In genomic region chr19:36527873-36528193, GRCh38 we compare ENCODE assay signal across 8 cellular contexts.
A peak's percentile ranks its signal among the peaks of the same experiment; 100 is the strongest.
DNase-seq lines count a peak whose midpoint lies in the region; TF ChIP-seq lines count a peak whose summit lies in the region.

No MANE protein-coding gene starts in this region.

- H3K9me3 ChIP-seq in HUES48 (ENCODE audit: control insufficient read depth, insufficient read depth, low read length) (peaks cover 15% of the 10 kb centered on the region), muscle layer of duodenum (ENCODE audit: control insufficient read depth in 1 of 2, low read length in 2 of 2) (peaks cover 2 to 22% of the 10 kb centered on the region in 2 donors)

- H3K27ac ChIP-seq in HUES48 (ENCODE audit: low read depth, low read length): peak overlapping the region; percentile 95
- H3K27ac ChIP-seq in caudate nucleus (ENCODE audit: low read depth, low read length): peak overlapping the region; percentile 96
- H3K27ac ChIP-seq in muscle layer of duodenum (ENCODE audit: low read length): peak overlapping the region; percentile 97

- peak overlapping the region; percentile 78 for H3K4me3 ChIP-seq in AG10803 (ENCODE audit: low read length)
- peak overlapping the region; percentile 87 for H3K4me3 ChIP-seq in HUES48 (ENCODE audit: low read depth, low read length)
- H3K4me3 ChIP-seq in muscle layer of duodenum (ENCODE audit: low read depth in 1 of 2, low read length in 2 of 2): peak overlapping the region; percentile 90 to 94

- H3K9ac ChIP-seq in HUES48 (ENCODE audit: low read depth, low read length): peak overlapping the region; percentile 97

- H3K4me1 ChIP-seq in HUES48 (ENCODE audit: control insufficient read depth, insufficient read depth, low read length): peaks cover 8% of the 10 kb centered on the region
- H3K4me1 ChIP-seq in muscle layer of duodenum (ENCODE audit: control insufficient read depth in 1 of 2, insufficient read depth in 2 of 2, low read length in 2 of 2): peaks cover 3 to 21% of the 10 kb centered on the region in 2 donors

- no peak for TF ChIP-seq CTCF in AG10803 (conservative IDR thresholded peaks at IDR 0.05; ENCODE audit: low read length)

- DNase-seq in AG10803 (ENCODE audit: low read depth) (no peak), caudate nucleus (lab: John Stamatoyannopoulos, UW) (no peak), NCI-H2081 (lab: John Stamatoyannopoulos, UW) (no peak), iPS-NIHi7 (ENCODE audit: extremely low spot score) (no peak), NCI-H2196 (lab: John Stamatoyannopoulos, UW; ENCODE audit: unreplicated experiment) (no peak)
- no peak for DNase-seq in activated effector memory CD4-positive, alpha-beta T cell treated with anti-CD3 and anti-CD28 coated beads, Interleukin-2, amount 50 U/mL, for 16 hours

- H3K27me3 ChIP-seq in HUES48 (ENCODE audit: control insufficient read depth, insufficient read depth, low read length) (no peaks in the 10 kb centered on the region), muscle layer of duodenum (ENCODE audit: low read depth, low read length) (no peaks in the 10 kb centered on the region)

- H3K36me3 ChIP-seq in HUES48 (ENCODE audit: control insufficient read depth, insufficient read depth, low read length): peaks cover 19% of the 10 kb centered on the region
- H3K36me3 ChIP-seq in muscle layer of duodenum (ENCODE audit: control insufficient read depth in 1 of 2, insufficient read depth in 2 of 2, low read length in 2 of 2): peaks cover 12 to 15% of the 10 kb centered on the region in 2 donors
